6 cellular contexts compared by ENCODE assay signal in the genomic region with DNA sequence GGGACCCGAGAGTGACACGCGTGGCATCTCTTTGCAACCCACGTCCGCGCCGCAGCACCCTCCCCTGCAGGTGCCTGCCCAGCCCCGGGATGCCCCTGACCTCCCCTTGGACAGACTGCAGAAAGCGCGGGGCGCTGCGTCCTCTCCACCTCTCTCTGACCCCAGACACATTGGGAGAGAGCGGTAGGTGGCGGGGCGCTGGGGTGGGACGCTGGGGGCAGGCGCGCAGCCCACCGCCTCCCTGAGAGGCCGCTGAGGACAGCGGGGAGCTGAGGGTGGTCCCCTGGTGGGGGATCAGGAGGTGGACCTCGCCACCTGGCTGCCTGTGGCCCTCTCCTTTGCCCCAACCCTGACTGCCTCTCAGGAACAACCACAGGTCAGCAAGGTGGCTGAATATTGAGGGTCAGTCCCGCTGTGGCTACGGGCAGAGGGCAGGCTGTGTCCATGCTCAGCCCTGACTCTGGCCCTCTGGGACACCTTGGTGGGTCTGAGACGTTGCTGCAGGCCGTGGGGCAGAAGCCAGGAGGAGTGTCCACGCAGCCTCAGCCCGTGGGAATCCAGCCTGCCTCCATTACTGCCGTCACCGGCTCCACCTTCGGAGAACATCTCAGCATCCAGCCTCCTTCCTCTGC. TPM values are rescaled to one million over a fixed set of nuclear protein-coding genes. Genes with fewer than 3 reads are reported as not detected.
DNase-seq lines count a peak whose midpoint lies in the region; ATAC-seq and TF ChIP-seq lines count a peak whose summit lies in the region.

No MANE protein-coding gene starts in this region.

- TF ChIP-seq CTCF in progenitor cell of endocrine pancreas (IDR thresholded peaks at IDR 0.05; ENCODE audit: unreplicated experiment), result no peak

- H3K27ac ChIP-seq in cingulate gyrus (ENCODE audit: low read depth, low read length), result peak overlapping the region; percentile 81

- H3K27me3 Mint-ChIP-seq in progenitor cell of endocrine pancreas, result no peaks in the 10 kb centered on the region

- no peaks in the 10 kb centered on the region for H3K9me3 Mint-ChIP-seq in progenitor cell of endocrine pancreas (ENCODE audit: low read depth)

- peak overlapping the region; percentile 71 for H3K4me3 Mint-ChIP-seq in progenitor cell of endocrine pancreas (ENCODE audit: low read depth)

- H3K36me3 Mint-ChIP-seq in progenitor cell of endocrine pancreas (ENCODE audit: insufficient read depth), result peaks cover 5% of the 10 kb centered on the region

- DNase-seq in progenitor cell of endocrine pancreas (ENCODE audit: low spot score, unreplicated experiment) (no peak), inferior parietal cortex (ENCODE audit: extremely low spot score) (no peak), amniotic stem cell (lab: John Stamatoyannopoulos, UW) (no peak), kidney tubule cell (ENCODE audit: low spot score) (no peak)

- peak; percentile 4 for ATAC-seq in HG03025 (IDR thresholded peaks at IDR 0.05; ENCODE audit: low FRiP score, unreplicated experiment)

- no peak overlapping the region for H3K27ac Mint-ChIP-seq in progenitor cell of endocrine pancreas

- H3K4me1 Mint-ChIP-seq in progenitor cell of endocrine pancreas (ENCODE audit: low read depth), result peaks cover 24% of the 10 kb centered on the region

RNA-seq across cellular contexts. Expression of a gene that starts 0.8 kb away (rescaled TPM):
- 67.0 and 73.6 TPM in 2 replicates for total RNA-seq in progenitor cell of endocrine pancreas

RNA-seq across cellular contexts. Expression of a gene that starts 5.8 kb away (rescaled TPM):
- 7.4 and 11.3 TPM in 2 replicates for total RNA-seq in progenitor cell of endocrine pancreas

RNA-seq across cellular contexts. Expression of a gene that starts 27.9 kb away (rescaled TPM):
- total RNA-seq in progenitor cell of endocrine pancreas, result 1.7 and 2.7 TPM in 2 replicates

RNA-seq across cellular contexts. Expression of a gene that starts 33.3 kb away (rescaled TPM):
- 111 and 124 TPM in 2 replicates for total RNA-seq in progenitor cell of endocrine pancreas

RNA-seq across cellular contexts. Expression of a gene that starts 34.0 kb away (rescaled TPM):
- 13.8 and 17.9 TPM in 2 replicates for total RNA-seq in progenitor cell of endocrine pancreas
